Comparison of ENCODE assay signal across 23 cellular contexts in the genomic region with DNA sequence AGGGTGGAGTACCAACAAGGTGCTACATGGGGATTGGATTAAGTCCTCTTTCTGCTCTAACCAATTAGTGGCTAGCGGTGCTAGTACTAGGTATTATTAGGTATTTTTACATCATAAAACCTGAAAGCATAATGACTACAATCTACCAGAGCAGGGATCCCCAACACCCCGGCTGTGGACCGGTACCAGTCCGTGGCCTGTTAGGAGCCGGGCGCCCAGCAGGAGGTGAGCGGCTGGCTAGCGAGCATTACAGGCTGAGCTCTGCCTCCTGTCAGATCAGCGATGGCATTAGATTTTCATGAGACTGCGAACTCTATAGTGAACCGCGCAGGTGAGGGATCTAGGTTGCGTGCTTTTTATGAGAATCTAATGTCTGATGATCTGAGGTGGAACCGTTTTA. TPM values are rescaled to one million over a fixed set of nuclear protein-coding genes. Genes with fewer than 3 reads are reported as not detected.
DNase-seq lines count a peak whose midpoint lies in the region; ATAC-seq and TF ChIP-seq lines count a peak whose summit lies in the region.
"Had no signal": no experiment of that assay in that cellular context is flagged by ENCODE, and none has a peak within 500 bp of the region (broad histone marks: within the 10 kb centered on the region; RNA-seq: fewer than 3 reads in every experiment).

No MANE protein-coding gene starts in this region.

- no peaks in the 10 kb centered on the region for H3K23me2 ChIP-seq in H9 (ENCODE audit: insufficient read length, low read depth, low read length, poor library complexity, severe bottlenecking)

- H3K4me1 ChIP-seq in BLaER1 treated with 17β-estradiol and CSF1 and Interleukin-3, amounts not matched to agents 10 nM and 100 nM: peaks cover 6 to 67% (median 27%) of the 10 kb centered on the region in 10 experiments; a peak in 19 of 20 replicates
- H3K4me1 ChIP-seq in MM.1S (ENCODE audit: low read length): peaks cover 26% of the 10 kb centered on the region
- H3K4me1 ChIP-seq in H9 (ENCODE audit: insufficient read depth, low read length): no peaks in the 10 kb centered on the region
- H3K4me1 ChIP-seq: HAP-1 had no signal

- H2AK5ac ChIP-seq in H9 (ENCODE audit: insufficient read length, low read length): no peak overlapping the region

- H3K4me3 ChIP-seq in BLaER1 treated with 17β-estradiol and CSF1 and Interleukin-3, amounts not matched to agents 10 nM and 100 nM: no peak overlapping the region
- peak overlapping the region; percentile 8; the same call in 1 of the 2 replicates for H3K4me3 ChIP-seq in MM.1S (ENCODE audit: low read length)
- H3K4me3 ChIP-seq: BLaER1, GM23338, HAP-1 had no signal

- no peak overlapping the region for H2BK5ac ChIP-seq in H9 (ENCODE audit: insufficient read length, low read length)

- no peaks in the 10 kb centered on the region for H3K9me2 ChIP-seq in MM.1S (replicated peaks; ENCODE audit: insufficient read depth, low read length)

- no peaks in the 10 kb centered on the region for H3K36me3 ChIP-seq in BLaER1 treated with 17β-estradiol and CSF1 and Interleukin-3, amounts not matched to agents 10 nM and 100 nM
- no peaks in the 10 kb centered on the region for H3K36me3 ChIP-seq in MM.1S (replicated peaks; ENCODE audit: insufficient read depth, low read length)
- H3K36me3 ChIP-seq: BLaER1, HAP-1 had no signal

- no peak overlapping the region for H2BK12ac ChIP-seq in H9 (ENCODE audit: insufficient read length, low read depth, low read length)

- peak overlapping the region in 1 of 11 experiments; percentile 32; a peak in 1 of 22 replicates for H3K9ac ChIP-seq in BLaER1 treated with 17β-estradiol and CSF1 and Interleukin-3, amounts not matched to agents 10 nM and 100 nM
- no peak overlapping the region for H3K9ac ChIP-seq in MM.1S (ENCODE audit: low read length)
- H3K9ac ChIP-seq in H9 (ENCODE audit: extremely low read depth, insufficient read length, low read length): no peak overlapping the region
- H3K9ac ChIP-seq: BLaER1 had no signal

- H3T11ph ChIP-seq in H9 (ENCODE audit: low read length): no peak overlapping the region

- TF ChIP-seq CTCF in MM.1S (IDR thresholded peaks at IDR 0.05; ENCODE audit: low read length) (no peak), osteocyte (IDR thresholded peaks at IDR 0.05) (no peak), H9 (conservative IDR thresholded peaks at IDR 0.05) (no peak)

- no peak overlapping the region for H4K8ac ChIP-seq in H9 (replicated peaks; ENCODE audit: insufficient read length, low read depth, low read length)

- peaks cover 58% of the 10 kb centered on the region for H3K27me3 Mint-ChIP-seq in activated naive CD8-positive, alpha-beta T cell treated with anti-CD3 and anti-CD28 coated beads for 36 hours
- peaks cover 55% of the 10 kb centered on the region for H3K27me3 Mint-ChIP-seq in osteocyte (ENCODE audit: unreplicated experiment)
- H3K27me3 Mint-ChIP-seq in H9 (ENCODE audit: low read depth): peaks cover 58% of the 10 kb centered on the region
- peaks cover 7 to 10% (median 8%) of the 10 kb centered on the region in 3 donors for H3K27me3 Mint-ChIP-seq in immature natural killer cell (ENCODE audit: low read depth in 3 of 3)

- H2AFZ ChIP-seq in MM.1S (ENCODE audit: low read length) (no peak overlapping the region), H9 (ENCODE audit: low read length) (no peak overlapping the region)
- H2AFZ ChIP-seq: GM23338 had no signal

- no peak overlapping the region for H3K4me3 Mint-ChIP-seq in activated naive CD8-positive, alpha-beta T cell treated with anti-CD3 and anti-CD28 coated beads for 36 hours
- H3K4me3 Mint-ChIP-seq in osteocyte (ENCODE audit: unreplicated experiment): no peak overlapping the region
- H3K4me3 Mint-ChIP-seq in H9: no peak overlapping the region
- no peak overlapping the region for H3K4me3 Mint-ChIP-seq in immature natural killer cell
- H3K4me3 Mint-ChIP-seq: CD4-positive, alpha-beta T cell; GM23338; HFFc6 had no signal

- peaks cover 12% of the 10 kb centered on the region for H3F3A ChIP-seq in MM.1S (ENCODE audit: insufficient read depth, low read length)

- H3K27ac ChIP-seq in BLaER1 treated with 17β-estradiol and CSF1 and Interleukin-3, amounts not matched to agents 10 nM and 100 nM: peak overlapping the region in 4 of 11 experiments; percentile 11 to 34 (median 24); a peak in 3 of 22 replicates
- peak overlapping the region; percentile 1; the same call in 1 of the 2 replicates for H3K27ac ChIP-seq in MM.1S (ENCODE audit: low read length)
- H3K27ac ChIP-seq in H9 (ENCODE audit: insufficient read length, low read depth, low read length): no peak overlapping the region
- H3K27ac ChIP-seq: BLaER1, RWPE1 had no signal

- no peak for ATAC-seq in GM21619 (IDR thresholded peaks at IDR 0.05; ENCODE audit: unreplicated experiment)
- ATAC-seq: GM23338, Panc1 had no signal

- no peaks in the 10 kb centered on the region for H3K27me3 ChIP-seq in BLaER1 treated with 17β-estradiol and CSF1 and Interleukin-3, amounts not matched to agents 10 nM and 100 nM
- H3K27me3 ChIP-seq in MM.1S (replicated peaks; ENCODE audit: insufficient read depth, low read length) (peaks cover 30% of the 10 kb centered on the region), H9 (ENCODE audit: insufficient read depth, low read length) (peaks cover 2% of the 10 kb centered on the region; the same call in 1 of the 2 replicates)
- H3K27me3 ChIP-seq: BLaER1 had no signal

- no peak overlapping the region for H3K23ac ChIP-seq in H9 (ENCODE audit: insufficient read length, low read depth, low read length)

- no peak overlapping the region for H3K56ac ChIP-seq in H9 (ENCODE audit: insufficient read length, low read depth, low read length)

- H4K91ac ChIP-seq in H9 (ENCODE audit: insufficient read length, low read depth, low read length): no peak overlapping the region

- WGBS in H9 (ENCODE audit: extremely low coverage, insufficient read length, low lambda C conversion rate): no CpG with 5 or more reads among the region's 14 CpGs

- H3K36me3 Mint-ChIP-seq in activated naive CD8-positive, alpha-beta T cell treated with anti-CD3 and anti-CD28 coated beads for 36 hours: peaks cover 2% of the 10 kb centered on the region
- H3K36me3 Mint-ChIP-seq in osteocyte (ENCODE audit: unreplicated experiment): no peaks in the 10 kb centered on the region
- no peaks in the 10 kb centered on the region for H3K36me3 Mint-ChIP-seq in H9 (ENCODE audit: insufficient read depth in 1 of 3, low read depth in 3 of 3)
- H3K36me3 Mint-ChIP-seq in immature natural killer cell: no peaks in the 10 kb centered on the region

- peak overlapping the region in 6 of 11 experiments; percentile 3 to 87 (median 64); a peak in 11 of 22 replicates for H3K4me2 ChIP-seq in BLaER1 treated with 17β-estradiol and CSF1 and Interleukin-3, amounts not matched to agents 10 nM and 100 nM
- peak overlapping the region; percentile 47; the same call in 1 of the 2 replicates for H3K4me2 ChIP-seq in MM.1S (ENCODE audit: low read depth, low read length)
- H3K4me2 ChIP-seq in H9 (ENCODE audit: insufficient read depth, insufficient read length, low read length): no peak overlapping the region
- H3K4me2 ChIP-seq: BLaER1, GM23338 had no signal

- H3K27ac Mint-ChIP-seq in activated naive CD8-positive, alpha-beta T cell treated with anti-CD3 and anti-CD28 coated beads for 36 hours: peak overlapping the region; percentile 70
- H3K27ac Mint-ChIP-seq in osteocyte (ENCODE audit: unreplicated experiment): no peak overlapping the region
- no peak overlapping the region; a peak in 1 of 7 replicates for H3K27ac Mint-ChIP-seq in H9
- no peak overlapping the region for H3K27ac Mint-ChIP-seq in immature natural killer cell
- H3K27ac Mint-ChIP-seq: CD4-positive, alpha-beta T cell; GM23338; HFFc6 had no signal

- no peak overlapping the region for H3K4ac ChIP-seq in H9 (ENCODE audit: low read depth, low read length)

- H4K20me1 ChIP-seq in BLaER1 treated with 17β-estradiol and CSF1 and Interleukin-3, amounts not matched to agents 10 nM and 100 nM: no peaks in the 10 kb centered on the region
- H4K20me1 ChIP-seq in MM.1S (ENCODE audit: insufficient read depth, low read length) (no peaks in the 10 kb centered on the region), H9 (ENCODE audit: control insufficient read depth, insufficient read depth, insufficient read length) (no peaks in the 10 kb centered on the region)
- H4K20me1 ChIP-seq: BLaER1 had no signal

- H3K79me1 ChIP-seq in H9 (ENCODE audit: insufficient read depth, low read depth, low read length, poor library complexity, severe bottlenecking): no peaks in the 10 kb centered on the region

- no peak overlapping the region for H2BK20ac ChIP-seq in H9 (ENCODE audit: low read depth, low read length, poor library complexity, severe bottlenecking)

- H3K18ac ChIP-seq in H9 (ENCODE audit: insufficient read length, low read depth, low read length): no peak overlapping the region

- H3K79me2 ChIP-seq in MM.1S (ENCODE audit: low read length) (no peaks in the 10 kb centered on the region), H9 (ENCODE audit: insufficient read depth, low read length) (no peaks in the 10 kb centered on the region)

- no peak overlapping the region for H4K5ac ChIP-seq in H9 (ENCODE audit: insufficient read length, low read depth, low read length)

- no peak overlapping the region for H2BK15ac ChIP-seq in H9 (ENCODE audit: low read depth, low read length)

- 0 out of 22 replicates have a peak, but pooled peaks cover 0 to 4% (median 0%) of the 10 kb centered on the region in 11 experiments for H3K9me3 ChIP-seq in BLaER1 treated with 17β-estradiol and CSF1 and Interleukin-3, amounts not matched to agents 10 nM and 100 nM (replicated peaks in 1 of 11)
- H3K9me3 ChIP-seq in MM.1S (replicated peaks; ENCODE audit: insufficient read depth, low read length): no peaks in the 10 kb centered on the region
- no peaks in the 10 kb centered on the region for H3K9me3 ChIP-seq in H9 (ENCODE audit: control insufficient read depth, low read depth, low read length)
- H3K9me3 ChIP-seq: BLaER1 had no signal

- H3K9me3 Mint-ChIP-seq in activated naive CD8-positive, alpha-beta T cell treated with anti-CD3 and anti-CD28 coated beads for 36 hours: no peaks in the 10 kb centered on the region
- H3K9me3 Mint-ChIP-seq in osteocyte (ENCODE audit: unreplicated experiment) (no peaks in the 10 kb centered on the region), H9 (no peaks in the 10 kb centered on the region), immature natural killer cell (peaks cover 0 to 2% (median 0%) of the 10 kb centered on the region in 6 donors)
- H3K9me3 Mint-ChIP-seq: CD4-positive, alpha-beta T cell; GM23338; HFFc6 had no signal

- peaks cover 15% of the 10 kb centered on the region for H3K4me1 Mint-ChIP-seq in activated naive CD8-positive, alpha-beta T cell treated with anti-CD3 and anti-CD28 coated beads for 36 hours
- H3K4me1 Mint-ChIP-seq in osteocyte (ENCODE audit: unreplicated experiment) (no peaks in the 10 kb centered on the region), H9 (peaks cover 0 to 8% of the 10 kb centered on the region in 2 experiments; a peak in 2 of 4 replicates), immature natural killer cell (no peaks in the 10 kb centered on the region)
- H3K4me1 Mint-ChIP-seq: GM23338 had no signal

- DNase-seq in MM.1S: no peak
- no peak for DNase-seq in activated naive CD8-positive, alpha-beta T cell treated with anti-CD3 and anti-CD28 coated beads for 36 hours
- DNase-seq in osteocyte (ENCODE audit: extremely low spot score, unreplicated experiment): peak; percentile 73
- no peak for DNase-seq in activated effector memory CD4-positive, alpha-beta T cell treated with anti-CD3 and anti-CD28 coated beads, Interleukin-2, amount 50 U/mL, for 16 hours
- no peak for DNase-seq in H9
- DNase-seq in immature natural killer cell: no peak
- DNase-seq: CD4-positive, alpha-beta T cell; HFFc6; NCI-H1092 treated with DMSO at 0.1 percent for 48 hours; NCI-H1436; NCI-H1930; NCI-H2107; NCI-H524; NCI-H748 treated with DMSO at 0.1 percent for 48 hours; SHP77 treated with DMSO at 0.1 percent for 48 hours had no signal

- no peak overlapping the region for H3K14ac ChIP-seq in H9 (ENCODE audit: insufficient read depth, low read length)

- no peak overlapping the region for H2BK120ac ChIP-seq in H9 (ENCODE audit: low read depth, low read length, poor library complexity, severe bottlenecking)

RNA-seq across cellular contexts. Expression of a gene that starts 9.1 kb away (rescaled TPM):
- total RNA-seq in activated naive CD8-positive, alpha-beta T cell treated with anti-CD3 and anti-CD28 coated beads for 36 hours: 1 to 10 TPM; 4.6 to 5.3 TPM
- total RNA-seq in osteocyte (1.6 and 2.2 TPM in 2 replicates), H9 (2021) (7.8 and 8.6 TPM in 2 replicates)
- 1 to 10 TPM; 4.3 to 8.3 (median 7.0) TPM for polyA plus RNA-seq in immature natural killer cell
- total RNA-seq: A172 had no signal

RNA-seq across cellular contexts. Expression of a gene that starts 19.2 kb away (rescaled TPM):
- total RNA-seq in activated naive CD8-positive, alpha-beta T cell treated with anti-CD3 and anti-CD28 coated beads for 36 hours: 10 to 100 TPM; 26.2 to 27.3 TPM
- 29.8 and 39.0 TPM in 2 replicates for total RNA-seq in osteocyte
- total RNA-seq in H9 (2021): 55.7 and 60.1 TPM in 2 replicates
- 10 to 100 TPM; 12.9 to 30.7 (median 14.0) TPM for polyA plus RNA-seq in immature natural killer cell
